In genomic region chr12:101942206-101942605, GRCh38 we compare ENCODE assay signal across 20 cellular contexts.
A peak's percentile ranks its signal among the peaks of the same experiment; 100 is the strongest.
DNase-seq lines count a peak whose midpoint lies in the region; ATAC-seq and TF ChIP-seq lines count a peak whose summit lies in the region.
"Had no signal": no experiment of that assay in that cellular context is flagged by ENCODE, and none has a peak within 500 bp of the region (broad histone marks: within the 10 kb centered on the region; RNA-seq: fewer than 3 reads in every experiment).

No MANE protein-coding gene starts in this region.

- H4K8ac ChIP-seq in neuronal stem cell (ENCODE audit: low read depth, low read length) = no peak overlapping the region

- no peaks in the 10 kb centered on the region for H3K9me3 Mint-ChIP-seq in HFFc6
- H3K9me3 Mint-ChIP-seq: IgD-negative memory B cell had no signal

- DNase-seq in HFFc6 (no peak), myocyte (ENCODE audit: low read depth) (peak; percentile 54), neuronal stem cell (ENCODE audit: low spot score) (no peak), posterior vena cava (ENCODE audit: low spot score) (no peak)
- no peak for DNase-seq in stimulated activated CD4-positive, alpha-beta T cell treated with anti-CD3 and anti-CD28 coated beads, Interleukin-15, amount 100 ng/mL, for 24 hours
- DNase-seq: Calu3, DND-41, GF-D8, NCI-H187 treated with DMSO at 0.1 percent for 48 hours, NCI-H2171, NCI-H774, Peyer's patch, Right ventricle myocardium superior had no signal

- ATAC-seq in HG03175 (IDR thresholded peaks at IDR 0.05; ENCODE audit: unreplicated experiment) = no peak
- ATAC-seq: HCT116, SK-N-SH treated with all-trans-retinoic acid at 6 μM for 48 hours had no signal

- no peak overlapping the region for H2BK120ac ChIP-seq in neuronal stem cell (ENCODE audit: low read depth, low read length)

- no peaks in the 10 kb centered on the region; the same call in none of the 2 replicates for H3K27me3 Mint-ChIP-seq in HFFc6 (ENCODE audit: insufficient read depth)
- H3K27me3 Mint-ChIP-seq: IgD-negative memory B cell had no signal

- H3K36me3 Mint-ChIP-seq in HFFc6 (ENCODE audit: low read depth) = no peaks in the 10 kb centered on the region

- peaks cover 55% of the 10 kb centered on the region for H3K4me1 Mint-ChIP-seq in HFFc6 (ENCODE audit: low read depth)

- no peak overlapping the region for H3K4me3 Mint-ChIP-seq in HFFc6

- H3K4ac ChIP-seq in neuronal stem cell (ENCODE audit: low read length) = no peak overlapping the region

- WGBS in adipose tissue, 3 donors = 81 to 97% (median 94%) methylated on average over 2 of the region's 2 CpGs
- WGBS in neuronal stem cell (ENCODE audit: extremely low coverage in 2 of 2, insufficient read length in 2 of 2, insufficient replicate concordance in 1 of 2), 2 donors = no CpG with 5 or more reads among the region's 2 CpGs

- H3K27me3 ChIP-seq in subcutaneous abdominal adipose tissue (ENCODE audit: control insufficient read depth in 5 of 5, insufficient read depth in 4 of 5, low read length in 5 of 5) (no peaks in the 10 kb centered on the region), neuronal stem cell (ENCODE audit: control insufficient read depth in 3 of 3, insufficient read depth in 3 of 3, low read depth in 1 of 3, low read length in 3 of 3) (no peaks in the 10 kb centered on the region)
- H3K27me3 ChIP-seq: Peyer's patch had no signal

- H3K14ac ChIP-seq in neuronal stem cell (ENCODE audit: low read length) = no peak overlapping the region

- H2BK12ac ChIP-seq in neuronal stem cell (ENCODE audit: low read length) = no peak overlapping the region

- no peak overlapping the region for H3K4me3 ChIP-seq in subcutaneous abdominal adipose tissue (ENCODE audit: low read depth in 1 of 5, low read length in 5 of 5)
- H3K4me3 ChIP-seq in neuronal stem cell (ENCODE audit: low read length in 2 of 2) = no peak overlapping the region
- H3K4me3 ChIP-seq: Peyer's patch had no signal

- TF ChIP-seq CTCF in HFFc6 (IDR thresholded peaks at IDR 0.05) = no peak

- H3K27ac Mint-ChIP-seq in HFFc6 = peak overlapping the region; percentile 57

- H2BK15ac ChIP-seq in neuronal stem cell (ENCODE audit: low read length) = no peak overlapping the region

- H3K27ac ChIP-seq in adipose tissue (ENCODE audit: low read depth, low read length) (peak overlapping the region; percentile 3), subcutaneous abdominal adipose tissue (ENCODE audit: low read depth, low read length) (peak overlapping the region; percentile 4), neuronal stem cell (replicated peaks; ENCODE audit: low read length) (no peak overlapping the region)
- H3K27ac ChIP-seq: C4-2B, Peyer's patch had no signal

- H4K91ac ChIP-seq in neuronal stem cell (ENCODE audit: low read depth, low read length, poor library complexity) = no peak overlapping the region

- H3K4me1 ChIP-seq in subcutaneous abdominal adipose tissue (ENCODE audit: control insufficient read depth in 5 of 5, insufficient read depth in 5 of 5, low read length in 5 of 5) = peaks cover 0 to 31% (median 27%) of the 10 kb centered on the region in 5 donors
- no peaks in the 10 kb centered on the region for H3K4me1 ChIP-seq in neuronal stem cell (ENCODE audit: control insufficient read depth in 2 of 2, insufficient read depth in 1 of 2, low read depth in 1 of 2, low read length in 2 of 2)

- H3K9me3 ChIP-seq in subcutaneous abdominal adipose tissue (ENCODE audit: control insufficient read depth in 5 of 5, low read length in 5 of 5) = no peaks in the 10 kb centered on the region
- no peaks in the 10 kb centered on the region for H3K9me3 ChIP-seq in neuronal stem cell (replicated peaks in 1 of 2; ENCODE audit: control insufficient read depth in 2 of 2, insufficient read depth in 1 of 2, low read depth in 1 of 2, low read length in 2 of 2)
- H3K9me3 ChIP-seq: Peyer's patch had no signal

- no peaks in the 10 kb centered on the region for H3K79me1 ChIP-seq in neuronal stem cell (ENCODE audit: low read depth, low read length)

- intact Hi-C loops in posterior vena cava (cut with DNase I) = no loop called here

- no peak overlapping the region for H2AFZ ChIP-seq in neuronal stem cell (ENCODE audit: low read length)

- no peak overlapping the region for H3K18ac ChIP-seq in neuronal stem cell (ENCODE audit: low read length)

- H3K36me3 ChIP-seq in subcutaneous abdominal adipose tissue (ENCODE audit: control insufficient read depth in 5 of 5, insufficient read depth in 5 of 5, low read length in 5 of 5) = no peaks in the 10 kb centered on the region
- no peaks in the 10 kb centered on the region for H3K36me3 ChIP-seq in neuronal stem cell (replicated peaks in 1 of 2; ENCODE audit: control insufficient read depth in 2 of 2, insufficient read depth in 2 of 2, low read length in 2 of 2)
- H3K36me3 ChIP-seq: Peyer's patch had no signal

- H3K9ac ChIP-seq in subcutaneous abdominal adipose tissue (ENCODE audit: low read length in 5 of 5) (no peak overlapping the region), neuronal stem cell (ENCODE audit: low read depth, low read length, poor library complexity) (no peak overlapping the region)

- no peak overlapping the region for H2BK5ac ChIP-seq in neuronal stem cell (ENCODE audit: low read length)

- no peak overlapping the region for H3K4me2 ChIP-seq in neuronal stem cell (ENCODE audit: insufficient read depth, low read length, poor library complexity, severe bottlenecking)

- H3K23ac ChIP-seq in neuronal stem cell (ENCODE audit: low read depth, low read length, poor library complexity) = no peak overlapping the region

- H2AK5ac ChIP-seq in neuronal stem cell (ENCODE audit: low read depth, low read length) = no peak overlapping the region
